ENCODE assay signal across 1 cellular context in genomic region chr1:146376708-146377496, GRCh38.
TF ChIP-seq lines count a peak whose summit lies in the region.
"Not testable (repeated sequence)": the region's sequence is repeated elsewhere in the genome, so short reads cannot be mapped to it uniquely, and the experiment has no call there.

No MANE protein-coding gene starts in this region.

TF ChIP-seq in K562, 482 proteins besides CTCF, POLR2A, EP300 and RAD21 (continued from another document and continues in another):
- TF ChIP-seq HMBOX1 (IDR thresholded peaks at IDR 0.05) (peak; percentile 52; the same call in 1 of the 2 replicates), CBFA2T3 (IDR thresholded peaks at IDR 0.05) (peak; percentile 47; the same call in 1 of the 2 replicates), KDM4B (IDR thresholded peaks at IDR 0.05; ENCODE audit: borderline replicate concordance in 2 of 2, low read depth in 1 of 2) (peak in 1 of 2 experiments; percentile 99; a peak in 2 of 4 replicates), ZNF436 (CRISPR knock-in tag; IDR thresholded peaks at IDR 0.05) (peak; percentile 87), SRF (CRISPR knock-in tag; IDR thresholded peaks at IDR 0.05) (peak; percentile 60 to 82; a peak in 3 of 4 replicates), BHLHE40 (IDR thresholded peaks at IDR 0.05; ENCODE audit: low read length) (0 out of 2 replicates have a peak, but pooled peaks have one; percentile 11), ZEB2 (IDR thresholded peaks at IDR 0.05) (peak; percentile 28; the same call in 1 of the 2 replicates), RAD51 (IDR thresholded peaks at IDR 0.05; ENCODE audit: borderline replicate concordance, low read depth) (0 out of 2 replicates have a peak, but pooled peaks have one; percentile 12), ZFX (CRISPR knock-in tag; IDR thresholded peaks at IDR 0.05) (peak; percentile 71), CSDE1 (IDR thresholded peaks at IDR 0.05) (peak in 1 of 2 experiments; percentile 99; a peak in 2 of 4 replicates), ILF3 (IDR thresholded peaks at IDR 0.05; ENCODE audit: borderline replicate concordance) (peak; percentile 96), NCOA4 (IDR thresholded peaks at IDR 0.05; ENCODE audit: partially characterized antibody) (peak; percentile 68), TAF1 (IDR thresholded peaks at IDR 0.05; ENCODE audit: control insufficient read depth, extremely low read depth, insufficient read depth, low read length, severe bottlenecking) (peak; percentile 46), ZNF445 (CRISPR knock-in tag; IDR thresholded peaks at IDR 0.05; ENCODE audit: low read depth) (peak; percentile 81; the same call in 1 of the 2 replicates), RCOR1 (IDR thresholded peaks at IDR 0.05; ENCODE audit: borderline replicate concordance in 1 of 2, low read depth in 2 of 2, low read length in 2 of 2) (peak; percentile 74 to 80; a peak in 3 of 4 replicates), ZBED1 (IDR thresholded peaks at IDR 0.05) (peak; percentile 99), GTF2B (IDR thresholded peaks at IDR 0.05; ENCODE audit: extremely low read depth, insufficient read length) (peak; percentile 78), HDAC6 (IDR thresholded peaks at IDR 0.05; ENCODE audit: low read depth, low read length) (peak; percentile 69; the same call in 1 of the 2 replicates), GATA2 (CRISPR knock-in tag; IDR thresholded peaks at IDR 0.05) (peak; percentile 65; the same call in 1 of the 2 replicates), ELF2 (CRISPR knock-in tag; IDR thresholded peaks at IDR 0.05) (peak; percentile 60; the same call in 1 of the 2 replicates), NR1H2 (CRISPR knock-in tag; IDR thresholded peaks at IDR 0.05) (0 out of 2 replicates have a peak, but pooled peaks have one; percentile 54), YY1 (IDR thresholded peaks at IDR 0.05; ENCODE audit: borderline replicate concordance in 1 of 3, control insufficient read depth in 1 of 3, extremely low read depth in 1 of 3, insufficient read depth in 3 of 3, insufficient read length in 1 of 3, insufficient replicate concordance in 2 of 3, low read depth in 1 of 3, low read length in 2 of 3) (peak in 2 of 3 experiments; percentile 35 to 41), GTF2F1 (IDR thresholded peaks at IDR 0.05; ENCODE audit: low read depth, low read length) (peak; percentile 86; the same call in 1 of the 2 replicates), ZNF668 (CRISPR knock-in tag; IDR thresholded peaks at IDR 0.05) (peak; percentile 66; the same call in 1 of the 2 replicates), RFX1 (IDR thresholded peaks at IDR 0.05) (peak; percentile 53), CXXC5 (CRISPR knock-in tag; IDR thresholded peaks at IDR 0.05) (peak; percentile 85), FOXJ2 (tag; IDR thresholded peaks at IDR 0.05) (peak; percentile 16; the same call in 1 of the 2 replicates), ZNF24 (IDR thresholded peaks at IDR 0.05) (peak; percentile 54; the same call in 1 of the 2 replicates), MAZ (CRISPR knock-in tag; conservative IDR thresholded peaks at IDR 0.05 in 1 of 2, IDR thresholded peaks at IDR 0.05 in 1 of 2) (peak in 1 of 2 experiments; percentile 80), ZNF830 (CRISPR knock-in tag; IDR thresholded peaks at IDR 0.05) (peak; percentile 79; the same call in 1 of the 2 replicates), OTX1 (CRISPR knock-in tag; IDR thresholded peaks at IDR 0.05) (peak; percentile 97), CBX1 (IDR thresholded peaks at IDR 0.05; ENCODE audit: low read depth) (peak; percentile 100), KDM5B (IDR thresholded peaks at IDR 0.05; ENCODE audit: insufficient replicate concordance, low read depth, low read length) (peak; percentile 83), ZNF23 (CRISPR knock-in tag; IDR thresholded peaks at IDR 0.05) (0 out of 2 replicates have a peak, but pooled peaks have one; percentile 7), CAMTA2 (CRISPR knock-in tag; conservative IDR thresholded peaks at IDR 0.05) (peak; percentile 51; the same call in 1 of the 2 replicates), ZBTB8A (IDR thresholded peaks at IDR 0.05; ENCODE audit: partially characterized antibody) (peak; percentile 64), KDM2B (CRISPR knock-in tag; IDR thresholded peaks at IDR 0.05) (peak; percentile 43; the same call in 1 of the 2 replicates), ZNF75A (CRISPR knock-in tag; IDR thresholded peaks at IDR 0.05) (peak; percentile 67; the same call in 1 of the 2 replicates), HDAC2 (IDR thresholded peaks at IDR 0.05) (peak; percentile 56; the same call in 1 of the 2 replicates), HNRNPL (IDR thresholded peaks at IDR 0.05; ENCODE audit: low read depth, low read length) (0 out of 2 replicates have a peak, but pooled peaks have one; percentile 24), ETV6 (IDR thresholded peaks at IDR 0.05; ENCODE audit: borderline replicate concordance in 1 of 2, low read depth in 2 of 2, low read length in 1 of 2) (peak in 1 of 2 experiments; percentile 79; a peak in 2 of 4 replicates), ZFP1 (CRISPR knock-in tag; IDR thresholded peaks at IDR 0.05) (0 out of 2 replicates have a peak, but pooled peaks have one; percentile 11), HOXB6 (CRISPR knock-in tag; IDR thresholded peaks at IDR 0.05; ENCODE audit: borderline replicate concordance) (peak; percentile 87), ETS1 (conservative IDR thresholded peaks at IDR 0.05; ENCODE audit: control insufficient read depth, low read depth, low read length) (peak; percentile 77; the same call in 1 of the 2 replicates), FOXK1 (CRISPR knock-in tag; IDR thresholded peaks at IDR 0.05; ENCODE audit: borderline replicate concordance) (peak; percentile 97; the same call in 1 of the 2 replicates), MYC (IDR thresholded peaks at IDR 0.05; ENCODE audit: low read depth, low read length) (0 out of 2 replicates have a peak, but pooled peaks have one; percentile 16), MYC (CRISPR knock-in tag; IDR thresholded peaks at IDR 0.05; ENCODE audit: borderline replicate concordance, low read depth) (0 out of 2 replicates have a peak, but pooled peaks have one; percentile 35), ZNF561 (CRISPR knock-in tag; conservative IDR thresholded peaks at IDR 0.05) (0 out of 2 replicates have a peak, but pooled peaks have one; percentile 62), NFIC (IDR thresholded peaks at IDR 0.05) (peak; percentile 76), NR2C1 (tag; IDR thresholded peaks at IDR 0.05) (peak; percentile 37; the same call in 1 of the 2 replicates), ZNF695 (CRISPR knock-in tag; IDR thresholded peaks at IDR 0.05) (peak; percentile 87), SAFB (IDR thresholded peaks at IDR 0.05; ENCODE audit: borderline replicate concordance, low read depth, low read length) (peak; percentile 68), POLR2AphosphoS5 (IDR thresholded peaks at IDR 0.05; ENCODE audit: control insufficient read depth, insufficient read depth, low read depth, low read length) (peak; percentile 95), GABPA (tag; conservative IDR thresholded peaks at IDR 0.05; ENCODE audit: low read depth) (0 out of 2 replicates have a peak, but pooled peaks have one; percentile 19), MTA1 (IDR thresholded peaks at IDR 0.05; ENCODE audit: borderline replicate concordance) (peak; percentile 42; the same call in 1 of the 2 replicates)
- TF ChIP-seq, protein P1, sequence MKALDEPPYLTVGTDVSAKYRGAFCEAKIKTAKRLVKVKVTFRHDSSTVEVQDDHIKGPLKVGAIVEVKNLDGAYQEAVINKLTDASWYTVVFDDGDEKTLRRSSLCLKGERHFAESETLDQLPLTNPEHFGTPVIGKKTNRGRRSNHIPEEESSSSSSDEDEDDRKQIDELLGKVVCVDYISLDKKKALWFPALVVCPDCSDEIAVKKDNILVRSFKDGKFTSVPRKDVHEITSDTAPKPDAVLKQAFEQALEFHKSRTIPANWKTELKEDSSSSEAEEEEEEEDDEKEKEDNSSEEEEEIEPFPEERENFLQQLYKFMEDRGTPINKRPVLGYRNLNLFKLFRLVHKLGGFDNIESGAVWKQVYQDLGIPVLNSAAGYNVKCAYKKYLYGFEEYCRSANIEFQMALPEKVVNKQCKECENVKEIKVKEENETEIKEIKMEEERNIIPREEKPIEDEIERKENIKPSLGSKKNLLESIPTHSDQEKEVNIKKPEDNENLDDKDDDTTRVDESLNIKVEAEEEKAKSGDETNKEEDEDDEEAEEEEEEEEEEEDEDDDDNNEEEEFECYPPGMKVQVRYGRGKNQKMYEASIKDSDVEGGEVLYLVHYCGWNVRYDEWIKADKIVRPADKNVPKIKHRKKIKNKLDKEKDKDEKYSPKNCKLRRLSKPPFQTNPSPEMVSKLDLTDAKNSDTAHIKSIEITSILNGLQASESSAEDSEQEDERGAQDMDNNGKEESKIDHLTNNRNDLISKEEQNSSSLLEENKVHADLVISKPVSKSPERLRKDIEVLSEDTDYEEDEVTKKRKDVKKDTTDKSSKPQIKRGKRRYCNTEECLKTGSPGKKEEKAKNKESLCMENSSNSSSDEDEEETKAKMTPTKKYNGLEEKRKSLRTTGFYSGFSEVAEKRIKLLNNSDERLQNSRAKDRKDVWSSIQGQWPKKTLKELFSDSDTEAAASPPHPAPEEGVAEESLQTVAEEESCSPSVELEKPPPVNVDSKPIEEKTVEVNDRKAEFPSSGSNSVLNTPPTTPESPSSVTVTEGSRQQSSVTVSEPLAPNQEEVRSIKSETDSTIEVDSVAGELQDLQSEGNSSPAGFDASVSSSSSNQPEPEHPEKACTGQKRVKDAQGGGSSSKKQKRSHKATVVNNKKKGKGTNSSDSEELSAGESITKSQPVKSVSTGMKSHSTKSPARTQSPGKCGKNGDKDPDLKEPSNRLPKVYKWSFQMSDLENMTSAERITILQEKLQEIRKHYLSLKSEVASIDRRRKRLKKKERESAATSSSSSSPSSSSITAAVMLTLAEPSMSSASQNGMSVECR (CRISPR knock-in tag; IDR thresholded peaks at IDR 0.05), result peak; percentile 45; the same call in 1 of the 2 replicates
- TF ChIP-seq, protein P2, sequence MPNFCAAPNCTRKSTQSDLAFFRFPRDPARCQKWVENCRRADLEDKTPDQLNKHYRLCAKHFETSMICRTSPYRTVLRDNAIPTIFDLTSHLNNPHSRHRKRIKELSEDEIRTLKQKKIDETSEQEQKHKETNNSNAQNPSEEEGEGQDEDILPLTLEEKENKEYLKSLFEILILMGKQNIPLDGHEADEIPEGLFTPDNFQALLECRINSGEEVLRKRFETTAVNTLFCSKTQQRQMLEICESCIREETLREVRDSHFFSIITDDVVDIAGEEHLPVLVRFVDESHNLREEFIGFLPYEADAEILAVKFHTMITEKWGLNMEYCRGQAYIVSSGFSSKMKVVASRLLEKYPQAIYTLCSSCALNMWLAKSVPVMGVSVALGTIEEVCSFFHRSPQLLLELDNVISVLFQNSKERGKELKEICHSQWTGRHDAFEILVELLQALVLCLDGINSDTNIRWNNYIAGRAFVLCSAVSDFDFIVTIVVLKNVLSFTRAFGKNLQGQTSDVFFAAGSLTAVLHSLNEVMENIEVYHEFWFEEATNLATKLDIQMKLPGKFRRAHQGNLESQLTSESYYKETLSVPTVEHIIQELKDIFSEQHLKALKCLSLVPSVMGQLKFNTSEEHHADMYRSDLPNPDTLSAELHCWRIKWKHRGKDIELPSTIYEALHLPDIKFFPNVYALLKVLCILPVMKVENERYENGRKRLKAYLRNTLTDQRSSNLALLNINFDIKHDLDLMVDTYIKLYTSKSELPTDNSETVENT (CRISPR knock-in tag; IDR thresholded peaks at IDR 0.05), result peak; percentile 98
- TF ChIP-seq, protein P3, sequence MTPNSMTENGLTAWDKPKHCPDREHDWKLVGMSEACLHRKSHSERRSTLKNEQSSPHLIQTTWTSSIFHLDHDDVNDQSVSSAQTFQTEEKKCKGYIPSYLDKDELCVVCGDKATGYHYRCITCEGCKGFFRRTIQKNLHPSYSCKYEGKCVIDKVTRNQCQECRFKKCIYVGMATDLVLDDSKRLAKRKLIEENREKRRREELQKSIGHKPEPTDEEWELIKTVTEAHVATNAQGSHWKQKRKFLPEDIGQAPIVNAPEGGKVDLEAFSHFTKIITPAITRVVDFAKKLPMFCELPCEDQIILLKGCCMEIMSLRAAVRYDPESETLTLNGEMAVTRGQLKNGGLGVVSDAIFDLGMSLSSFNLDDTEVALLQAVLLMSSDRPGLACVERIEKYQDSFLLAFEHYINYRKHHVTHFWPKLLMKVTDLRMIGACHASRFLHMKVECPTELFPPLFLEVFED (CRISPR knock-in tag; conservative IDR thresholded peaks at IDR 0.05), result peak; percentile 98
- TF ChIP-seq, protein P4, sequence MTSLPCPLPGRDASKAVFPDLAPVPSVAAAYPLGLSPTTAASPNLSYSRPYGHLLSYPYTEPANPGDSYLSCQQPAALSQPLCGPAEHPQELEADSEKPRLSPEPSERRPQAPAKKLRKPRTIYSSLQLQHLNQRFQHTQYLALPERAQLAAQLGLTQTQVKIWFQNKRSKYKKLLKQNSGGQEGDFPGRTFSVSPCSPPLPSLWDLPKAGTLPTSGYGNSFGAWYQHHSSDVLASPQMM (CRISPR knock-in tag; IDR thresholded peaks at IDR 0.05), result peak; percentile 73
- not testable (repeated sequence) for TF ChIP-seq ETV6 (CRISPR knock-in tag; IDR thresholded peaks at IDR 0.05; ENCODE audit: borderline replicate concordance); NR2C1 (IDR thresholded peaks at IDR 0.05)
- TF ChIP-seq, protein P5, sequence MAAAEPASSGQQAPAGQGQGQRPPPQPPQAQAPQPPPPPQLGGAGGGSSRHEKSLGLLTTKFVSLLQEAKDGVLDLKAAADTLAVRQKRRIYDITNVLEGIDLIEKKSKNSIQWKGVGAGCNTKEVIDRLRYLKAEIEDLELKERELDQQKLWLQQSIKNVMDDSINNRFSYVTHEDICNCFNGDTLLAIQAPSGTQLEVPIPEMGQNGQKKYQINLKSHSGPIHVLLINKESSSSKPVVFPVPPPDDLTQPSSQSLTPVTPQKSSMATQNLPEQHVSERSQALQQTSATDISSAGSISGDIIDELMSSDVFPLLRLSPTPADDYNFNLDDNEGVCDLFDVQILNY (CRISPR knock-in tag; IDR thresholded peaks at IDR 0.05), result peak; percentile 92
